In the genomic region with DNA sequence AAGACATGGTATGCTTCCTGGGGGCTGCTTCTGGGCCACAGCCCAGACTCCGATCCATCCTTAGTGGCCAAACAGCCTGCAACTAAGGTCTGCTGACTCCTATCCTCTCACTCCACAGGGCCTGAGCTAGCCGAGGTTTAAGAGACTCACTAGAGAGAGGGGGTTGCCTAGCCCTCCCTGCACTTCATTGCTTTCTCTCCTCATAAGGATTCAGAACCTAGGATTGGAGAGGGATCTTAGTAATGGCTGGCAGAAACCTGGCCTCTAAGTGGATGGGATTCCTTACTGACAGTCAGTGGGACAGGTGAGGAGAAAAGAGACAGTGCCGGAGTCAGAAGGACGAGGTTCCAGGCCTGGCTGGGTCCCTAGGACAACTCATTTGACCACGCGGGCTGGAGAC, we compare ENCODE assay signal across 25 cellular contexts. TPM values are rescaled to one million over a fixed set of nuclear protein-coding genes. Genes with fewer than 3 reads are reported as not detected.
A peak's percentile ranks its signal among the peaks of the same experiment; 100 is the strongest.
DNase-seq lines count a peak whose midpoint lies in the region; ATAC-seq lines count a peak whose summit lies in the region.
"Had no signal": no experiment of that assay in that cellular context is flagged by ENCODE, and none has a peak within 500 bp of the region (broad histone marks: within the 10 kb centered on the region; RNA-seq: fewer than 3 reads in every experiment).

No MANE protein-coding gene starts in this region.

- intact Hi-C loops in CD4-positive, alpha-beta memory T cell (cut with micrococcal nuclease) = no loop called here

- no peak overlapping the region for H3K23ac ChIP-seq in neuronal stem cell (ENCODE audit: low read depth, low read length, poor library complexity)

- no peak for ATAC-seq in HG02571 (IDR thresholded peaks at IDR 0.05; ENCODE audit: unreplicated experiment)
- no peak for ATAC-seq in HG03571 (IDR thresholded peaks at IDR 0.05; ENCODE audit: unreplicated experiment)
- ATAC-seq in GM21367 (IDR thresholded peaks at IDR 0.05; ENCODE audit: unreplicated experiment) = no peak
- ATAC-seq: activated T-cell treated with anti-CD3 and anti-CD28 coated beads, Interleukin-2, amount 50 U/mL, for 4 hours; effector memory CD8-positive, alpha-beta T cell; psoas muscle; SK-N-SH treated with all-trans-retinoic acid at 6 μM for 48 hours had no signal

- no peaks in the 10 kb centered on the region for H3K9me3 ChIP-seq in CD4-positive, alpha-beta memory T cell (ENCODE audit: control insufficient read depth in 1 of 2, low read length in 2 of 2)
- H3K9me3 ChIP-seq in HUES64 (ENCODE audit: insufficient read depth, low read depth, low read length) = no peaks in the 10 kb centered on the region
- no peaks in the 10 kb centered on the region for H3K9me3 ChIP-seq in neuronal stem cell (replicated peaks in 1 of 2; ENCODE audit: control insufficient read depth in 2 of 2, insufficient read depth in 1 of 2, low read depth in 1 of 2, low read length in 2 of 2)
- H3K9me3 ChIP-seq: Peyer's patch, psoas muscle, transverse colon had no signal

- peaks cover 58% of the 10 kb centered on the region for H3K4me1 ChIP-seq in CD4-positive, alpha-beta memory T cell (ENCODE audit: insufficient read depth, low read length)
- peaks cover 31% of the 10 kb centered on the region for H3K4me1 ChIP-seq in HUES64 (ENCODE audit: insufficient read depth, low read length)
- H3K4me1 ChIP-seq in neuronal stem cell (ENCODE audit: control insufficient read depth in 2 of 2, insufficient read depth in 1 of 2, low read depth in 1 of 2, low read length in 2 of 2) = peaks cover 14 to 21% of the 10 kb centered on the region in 2 donors

- no peak overlapping the region for H4K91ac ChIP-seq in neuronal stem cell (ENCODE audit: low read depth, low read length, poor library complexity)

- H3K27ac ChIP-seq in CD4-positive, alpha-beta memory T cell (ENCODE audit: low read depth, low read length) = no peak overlapping the region
- H3K27ac ChIP-seq in HUES64 (ENCODE audit: low read depth, low read length) (peak overlapping the region; percentile 37; the same call in 1 of the 2 replicates), neuronal stem cell (replicated peaks; ENCODE audit: low read length) (peak overlapping the region; percentile 2)
- H3K27ac ChIP-seq: psoas muscle, transverse colon had no signal

- no peak overlapping the region for H3K14ac ChIP-seq in neuronal stem cell (ENCODE audit: low read length)

- H3K9ac ChIP-seq in HUES64 (ENCODE audit: low read depth, low read length) (no peak overlapping the region), neuronal stem cell (ENCODE audit: low read depth, low read length, poor library complexity) (no peak overlapping the region)

- no peak overlapping the region for H2BK12ac ChIP-seq in neuronal stem cell (ENCODE audit: low read length)

- H3K4me3 Mint-ChIP-seq in CD4-positive, alpha-beta memory T cell = no peak overlapping the region
- H3K4me3 Mint-ChIP-seq: activated naive CD4-positive, alpha-beta T cell treated with anti-CD3 and anti-CD28 coated beads, Interleukin-2, amount 50 U/mL, for 24 hours; activated T-cell treated with anti-CD3 and anti-CD28 coated beads, Interleukin-2, amount 50 U/mL, for 4 hours; effector memory CD8-positive, alpha-beta T cell had no signal

- H3K27me3 Mint-ChIP-seq in CD4-positive, alpha-beta memory T cell = no peaks in the 10 kb centered on the region
- H3K27me3 Mint-ChIP-seq: activated naive CD4-positive, alpha-beta T cell treated with anti-CD3 and anti-CD28 coated beads, Interleukin-2, amount 50 U/mL, for 24 hours; effector memory CD8-positive, alpha-beta T cell had no signal

- H4K8ac ChIP-seq in neuronal stem cell (ENCODE audit: low read depth, low read length) = no peak overlapping the region

- H3K4me2 ChIP-seq in neuronal stem cell (ENCODE audit: insufficient read depth, low read length, poor library complexity, severe bottlenecking) = no peak overlapping the region

- H3K36me3 Mint-ChIP-seq in CD4-positive, alpha-beta memory T cell = no peaks in the 10 kb centered on the region
- H3K36me3 Mint-ChIP-seq: activated naive CD4-positive, alpha-beta T cell treated with anti-CD3 and anti-CD28 coated beads, Interleukin-2, amount 50 U/mL, for 24 hours had no signal

- peak overlapping the region; percentile 3 for H3K18ac ChIP-seq in neuronal stem cell (ENCODE audit: low read length)

- no peaks in the 10 kb centered on the region for H3K36me3 ChIP-seq in CD4-positive, alpha-beta memory T cell (ENCODE audit: insufficient read depth, low read length)
- H3K36me3 ChIP-seq in HUES64 (ENCODE audit: insufficient read depth, low read length) (no peaks in the 10 kb centered on the region), neuronal stem cell (replicated peaks in 1 of 2; ENCODE audit: control insufficient read depth in 2 of 2, insufficient read depth in 2 of 2, low read length in 2 of 2) (no peaks in the 10 kb centered on the region)
- H3K36me3 ChIP-seq: Peyer's patch, transverse colon had no signal

- H3K27ac Mint-ChIP-seq in CD4-positive, alpha-beta memory T cell = peak overlapping the region in 4 of 7 donors; percentile 22 to 52 (median 46)

- H2BK15ac ChIP-seq in neuronal stem cell (ENCODE audit: low read length) = no peak overlapping the region

- H2AK5ac ChIP-seq in neuronal stem cell (ENCODE audit: low read depth, low read length) = no peak overlapping the region

- H3K9me3 Mint-ChIP-seq in CD4-positive, alpha-beta memory T cell = no peaks in the 10 kb centered on the region
- H3K9me3 Mint-ChIP-seq: activated naive CD4-positive, alpha-beta T cell treated with anti-CD3 and anti-CD28 coated beads, Interleukin-2, amount 50 U/mL, for 24 hours; activated T-cell treated with anti-CD3 and anti-CD28 coated beads, Interleukin-2, amount 50 U/mL, for 4 hours; effector memory CD8-positive, alpha-beta T cell; neural crest cell had no signal

- H3K4me1 Mint-ChIP-seq in CD4-positive, alpha-beta memory T cell = peaks cover 25 to 46% (median 36%) of the 10 kb centered on the region in 4 donors

- H3K79me1 ChIP-seq in neuronal stem cell (ENCODE audit: low read depth, low read length) = no peaks in the 10 kb centered on the region

- DNase-seq in CD4-positive, alpha-beta memory T cell = no peak
- DNase-seq in cerebellar cortex (ENCODE audit: low spot score) = peak; percentile 44
- no peak for DNase-seq in neuronal stem cell (ENCODE audit: low spot score)
- DNase-seq in SIG-M5 treated with dmso at 0.1 percent for 504 hours (lab: John Stamatoyannopoulos, UW; ENCODE audit: unreplicated experiment) = no peak
- DNase-seq: activated CD4-positive, CD25-positive, alpha-beta regulatory T cell treated with anti-CD3 and anti-CD28 coated beads, Interleukin-2, amount 50 U/mL, for 72 hours; activated T-cell treated with anti-CD3 and anti-CD28 coated beads, Interleukin-2, amount 50 U/mL, for 4 hours; Calu3; effector memory CD8-positive, alpha-beta T cell; EL; KBM-7; midbrain; NCI-H2227 treated with DMSO at 0.1 percent for 48 hours; Peyer's patch; psoas muscle; stimulated activated naive CD4-positive, alpha-beta T cell treated with Interleukin-2 at 50 U/mL for 16 hours; T-helper 9 cell; transverse colon had no signal

- POLR2A ChIA-PET in CD4-positive, alpha-beta memory T cell (lab: Charles Lee; ENCODE audit: partially characterized antibody) = interaction anchor here (1.1 to 1.5 kb wide), 2 partner anchors 18 to 49 kb away, joined by 3 to 4 read pairs; partner anchors contain the start of gene ASCC1

- H2BK120ac ChIP-seq in neuronal stem cell (ENCODE audit: low read depth, low read length) = no peak overlapping the region

- CTCF ChIA-PET in CD4-positive, alpha-beta memory T cell (lab: Charles Lee; ENCODE audit: partially characterized antibody) = interaction anchor here (1.0 to 4.4 kb wide), 4 partner anchors 9 to 72 kb away, joined by 4 to 29 read pairs (median 4); partner anchors contain the start of gene DDIT4

- no peaks in the 10 kb centered on the region for H3K27me3 ChIP-seq in CD4-positive, alpha-beta memory T cell (ENCODE audit: insufficient read depth, low read length)
- H3K27me3 ChIP-seq in HUES64 (ENCODE audit: insufficient read depth, low read length) (no peaks in the 10 kb centered on the region), neuronal stem cell (ENCODE audit: control insufficient read depth in 3 of 3, insufficient read depth in 3 of 3, low read depth in 1 of 3, low read length in 3 of 3) (no peaks in the 10 kb centered on the region)
- H3K27me3 ChIP-seq: Peyer's patch, transverse colon had no signal

- H2AFZ ChIP-seq in neuronal stem cell (ENCODE audit: low read length) = peak overlapping the region; percentile 76

- WGBS in HUES64 = 74% methylated on average over 6 of the region's 6 CpGs
- WGBS in neuronal stem cell (ENCODE audit: extremely low coverage in 2 of 2, insufficient read length in 2 of 2, insufficient replicate concordance in 1 of 2), 2 donors = no CpG with 5 or more reads among the region's 6 CpGs

- no peak overlapping the region for H3K4ac ChIP-seq in neuronal stem cell (ENCODE audit: low read length)

- H3K4me3 ChIP-seq in CD4-positive, alpha-beta memory T cell (ENCODE audit: low read length in 2 of 2) = no peak overlapping the region
- no peak overlapping the region for H3K4me3 ChIP-seq in HUES64 (ENCODE audit: low read length)
- H3K4me3 ChIP-seq in neuronal stem cell (ENCODE audit: low read length in 2 of 2) = no peak overlapping the region
- H3K4me3 ChIP-seq: Peyer's patch, psoas muscle, skin epidermis, transverse colon had no signal

- no peak overlapping the region for H2BK5ac ChIP-seq in neuronal stem cell (ENCODE audit: low read length)

RNA-seq across cellular contexts. Expression of gene DDIT4, which starts 8.2 kb away (rescaled TPM):
- total RNA-seq in CD4-positive, alpha-beta memory T cell = 10 to 100 TPM; 23.1 to 24.5 TPM
- 100 to 1,000 TPM; 154 to 635 TPM for polyA plus RNA-seq in CD4-positive, alpha-beta memory T cell
- polyA plus RNA-seq in HUES64 (2013, experiment 1 of 2) = 23.1 TPM
- 25.9 TPM for polyA plus RNA-seq in HUES64 (2013, experiment 2 of 2)
- 58.0 TPM for polyA plus RNA-seq in neuronal stem cell (2013, experiment 1 of 2)
- polyA plus RNA-seq in neuronal stem cell (2013, experiment 2 of 2) = 58.6 TPM

RNA-seq across cellular contexts. Expression of gene ASCC1, which starts 49.4 kb away (rescaled TPM):
- 10 to 100 TPM; 14.3 to 17.5 TPM for total RNA-seq in CD4-positive, alpha-beta memory T cell
- polyA plus RNA-seq in CD4-positive, alpha-beta memory T cell = 10 to 100 TPM; 19.6 to 24.9 TPM
- polyA plus RNA-seq in HUES64 (2013, experiment 1 of 2) = 25.0 TPM
- polyA plus RNA-seq in HUES64 (2013, experiment 2 of 2) = 31.3 TPM
- polyA plus RNA-seq in neuronal stem cell (2013, experiment 1 of 2) = 34.4 TPM
- 33.0 TPM for polyA plus RNA-seq in neuronal stem cell (2013, experiment 2 of 2)

RNA-seq across cellular contexts. Expression of gene ANAPC16, which starts 49.7 kb away (rescaled TPM):
- 100 to 1,000 TPM; 114 to 118 TPM for total RNA-seq in CD4-positive, alpha-beta memory T cell
- polyA plus RNA-seq in CD4-positive, alpha-beta memory T cell = 100 to 1,000 TPM; 324 to 472 TPM
- polyA plus RNA-seq in HUES64 (2013, experiment 1 of 2) = 49.6 TPM
- 60.2 TPM for polyA plus RNA-seq in HUES64 (2013, experiment 2 of 2)
- 86.8 TPM for polyA plus RNA-seq in neuronal stem cell (2013, experiment 1 of 2)
- polyA plus RNA-seq in neuronal stem cell (2013, experiment 2 of 2) = 88.2 TPM
